ENCODE assay signal across 25 cellular contexts in the genomic region with DNA sequence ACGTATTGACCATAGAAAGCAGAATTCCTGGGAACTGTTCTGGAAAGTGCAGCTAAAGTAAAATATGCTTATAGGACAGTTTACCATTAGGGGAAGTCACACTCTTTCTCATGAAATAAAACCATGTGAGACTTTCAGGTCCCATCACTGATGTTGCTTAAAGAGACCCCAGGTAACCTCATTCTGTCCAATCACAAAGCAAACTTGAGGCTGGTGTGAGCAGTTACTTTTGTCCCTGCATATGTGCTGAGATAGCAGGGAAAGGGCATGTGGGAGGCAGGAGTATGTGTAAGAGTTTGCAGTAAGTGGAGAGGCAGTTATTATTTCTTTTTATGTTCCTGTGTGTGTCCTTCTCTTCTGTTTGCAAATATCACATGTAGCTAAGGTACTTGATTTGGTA. TPM values are rescaled to one million over a fixed set of nuclear protein-coding genes. Genes with fewer than 3 reads are reported as not detected.
"Had no signal": no experiment of that assay in that cellular context is flagged by ENCODE, and none has a peak within 500 bp of the region (broad histone marks: within the 10 kb centered on the region; RNA-seq: fewer than 3 reads in every experiment).

No MANE protein-coding gene starts in this region.

- H3K36me3 Mint-ChIP-seq: activated naive CD4-positive, alpha-beta T cell treated with anti-CD3 and anti-CD28 coated beads, Interleukin-2, amount 10 ng/mL, durations not matched to agents 7 days and 5 days; activated naive CD8-positive, alpha-beta T cell treated with anti-CD3 and anti-CD28 coated beads for 36 hours had no signal

- H3K9me2 ChIP-seq: SK-N-SH had no signal

- H3K27me3 ChIP-seq: brain microvascular endothelial cell, cardiac muscle cell, SJCRH30 had no signal

- H3K9me3 ChIP-seq: SJCRH30, SK-N-SH had no signal

- H3K9ac ChIP-seq: SK-N-SH had no signal

- H3K27ac ChIP-seq: brain microvascular endothelial cell, cardiac muscle cell, SJCRH30, VCaP had no signal

- H3K27ac Mint-ChIP-seq: activated CD8-positive, alpha-beta memory T cell treated with anti-CD3 and anti-CD28 coated beads, Interleukin-2, amount 10 ng/mL, durations not matched to agents 7 days and 5 days; activated naive CD4-positive, alpha-beta T cell treated with anti-CD3 and anti-CD28 coated beads, Interleukin-2, amount 10 ng/mL, durations not matched to agents 7 days and 5 days; activated naive CD8-positive, alpha-beta T cell treated with anti-CD3 and anti-CD28 coated beads for 36 hours had no signal

- DNase-seq: activated CD4-positive, alpha-beta T cell treated with anti-CD3 and anti-CD28 coated beads for 4 hours; activated CD4-positive, alpha-beta T cell treated with anti-CD3 and anti-CD28 coated beads, Interleukin-2, amount 50 U/mL, for 48 hours; activated CD4-positive, CD25-positive, alpha-beta regulatory T cell; activated CD8-positive, alpha-beta memory T cell treated with anti-CD3 and anti-CD28 coated beads, Interleukin-2, amount 10 ng/mL, durations not matched to agents 7 days and 5 days; activated gamma-delta T cell treated with Interleukin-2 at 50 U/mL for 16 hours; activated naive CD4-positive, alpha-beta T cell treated with anti-CD3 and anti-CD28 coated beads, Interleukin-2, amount 10 ng/mL, durations not matched to agents 7 days and 5 days; activated naive CD8-positive, alpha-beta T cell treated with anti-CD3 and anti-CD28 coated beads for 36 hours; activated T-cell treated with anti-CD3 and anti-CD28 coated beads, Interleukin-2, amount 50 U/mL, for 24 hours; brain microvascular endothelial cell; NCI-H1048; NCI-H146; NCI-H1930; NCI-H2171; NCI-H2227 treated with DMSO at 0.1 percent for 48 hours; NCI-H82; Right ventricle myocardium superior; SJCRH30; SK-N-SH; T-helper 1 cell had no signal

- H3K9me3 Mint-ChIP-seq: activated naive CD4-positive, alpha-beta T cell treated with anti-CD3 and anti-CD28 coated beads, Interleukin-2, amount 10 ng/mL, durations not matched to agents 7 days and 5 days; activated naive CD8-positive, alpha-beta T cell treated with anti-CD3 and anti-CD28 coated beads for 36 hours; activated T-cell treated with anti-CD3 and anti-CD28 coated beads, Interleukin-2, amount 50 U/mL, for 24 hours had no signal

- H3K4me3 Mint-ChIP-seq: activated CD8-positive, alpha-beta memory T cell treated with anti-CD3 and anti-CD28 coated beads, Interleukin-2, amount 10 ng/mL, durations not matched to agents 7 days and 5 days; activated naive CD4-positive, alpha-beta T cell treated with anti-CD3 and anti-CD28 coated beads, Interleukin-2, amount 10 ng/mL, durations not matched to agents 7 days and 5 days; activated naive CD8-positive, alpha-beta T cell treated with anti-CD3 and anti-CD28 coated beads for 36 hours; activated T-cell treated with anti-CD3 and anti-CD28 coated beads, Interleukin-2, amount 50 U/mL, for 24 hours had no signal

- ATAC-seq: activated CD8-positive, alpha-beta memory T cell treated with anti-CD3 and anti-CD28 coated beads, Interleukin-2, amount 10 ng/mL, durations not matched to agents 7 days and 5 days had no signal

- H3K4me2 ChIP-seq: SK-N-SH had no signal

- H3K4me3 ChIP-seq: cardiac muscle cell, SJCRH30 had no signal

- H3K36me3 ChIP-seq: brain microvascular endothelial cell, cardiac muscle cell, SJCRH30 had no signal

RNA-seq across cellular contexts. Expression of a gene that starts 16.1 kb away (rescaled TPM):
- total RNA-seq: activated naive CD8-positive, alpha-beta T cell treated with anti-CD3 and anti-CD28 coated beads for 36 hours; cardiac muscle cell; NCI-H460; OCI-LY7; Right ventricle myocardium superior; RPMI7951; SJCRH30 had no signal
- polyA plus RNA-seq: cardiac muscle cell had no signal

RNA-seq across cellular contexts. Expression of a gene that starts 22.2 kb away (rescaled TPM):
- total RNA-seq: NCI-H460, OCI-LY7, RPMI7951 had no signal
- polyA plus RNA-seq: SK-N-SH had no signal

RNA-seq across cellular contexts. Expression of a gene that starts 28.8 kb away (rescaled TPM):
- total RNA-seq: activated CD8-positive, alpha-beta memory T cell treated with anti-CD3 and anti-CD28 coated beads, Interleukin-2, amount 10 ng/mL, durations not matched to agents 7 days and 5 days; activated naive CD8-positive, alpha-beta T cell treated with anti-CD3 and anti-CD28 coated beads for 36 hours; cardiac muscle cell; NCI-H460; OCI-LY7; RPMI7951; SJCRH30; T-helper 2 cell treated with Interferon-gamma antibody and Interleukin-4, amounts not matched to agents 100 ng/mL and 5 ng/mL, for 36 hours had no signal
- polyA plus RNA-seq: SK-N-SH had no signal
